ENCODE assay signal across 13 cellular contexts in the genomic region with DNA sequence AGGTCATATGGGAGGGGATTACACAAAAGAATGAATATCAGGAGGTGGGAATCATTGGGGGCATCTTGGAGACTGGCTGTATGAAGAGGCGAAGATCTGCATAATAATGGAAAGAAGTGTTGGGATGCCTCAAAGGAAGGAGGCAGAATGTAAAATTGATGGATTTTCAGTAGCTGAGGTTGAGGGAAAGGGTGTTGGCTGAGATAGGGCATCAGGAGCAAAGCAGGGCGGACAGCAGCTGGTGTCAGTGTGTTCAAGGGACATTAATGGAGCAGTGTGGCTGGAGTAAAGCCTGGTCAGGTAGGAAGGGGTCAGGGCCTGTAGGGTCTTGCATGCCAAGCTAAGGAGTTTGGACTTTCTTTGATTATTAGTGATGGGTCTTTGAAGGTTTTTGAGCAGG.
DNase-seq lines count a peak whose midpoint lies in the region; ATAC-seq and TF ChIP-seq lines count a peak whose summit lies in the region.
"Had no signal": no experiment of that assay in that cellular context is flagged by ENCODE, and none has a peak within 500 bp of the region (broad histone marks: within the 10 kb centered on the region; RNA-seq: fewer than 3 reads in every experiment).

No MANE protein-coding gene starts in this region.

- no peak for TF ChIP-seq CTCF in CD8-positive, alpha-beta T cell (IDR thresholded peaks at IDR 0.05)
- no peak for TF ChIP-seq CTCF in suprapubic skin (IDR thresholded peaks at IDR 0.05)

- H3K27ac ChIP-seq in CD8-positive, alpha-beta T cell (ENCODE audit: low read depth, low read length), result no peak overlapping the region
- H3K27ac ChIP-seq in suprapubic skin, result no peak overlapping the region
- H3K27ac ChIP-seq: breast epithelium, hepatocyte, lower lobe of right lung, prostate gland had no signal

- peak overlapping the region; percentile 69 for H3K4me3 Mint-ChIP-seq in CD8-positive, alpha-beta T cell
- peak overlapping the region; percentile 75 for H3K4me3 Mint-ChIP-seq in activated naive CD8-positive, alpha-beta T cell treated with anti-CD3 and anti-CD28 coated beads, Interleukin-2, amount 10 ng/mL, durations not matched to agents 7 days and 5 days
- peak overlapping the region; percentile 79 for H3K4me3 Mint-ChIP-seq in natural killer cell treated with Interleukin-12 subunit alpha and Interleukin-12 subunit beta and Interleukin-15 and Interleukin-18, amount 100 ng/mL, for 72 hours

- H3K36me3 Mint-ChIP-seq in CD8-positive, alpha-beta T cell, result peaks cover 34% of the 10 kb centered on the region
- peaks cover 32% of the 10 kb centered on the region for H3K36me3 Mint-ChIP-seq in activated naive CD8-positive, alpha-beta T cell treated with anti-CD3 and anti-CD28 coated beads, Interleukin-2, amount 10 ng/mL, durations not matched to agents 7 days and 5 days
- peaks cover 10% of the 10 kb centered on the region for H3K36me3 Mint-ChIP-seq in natural killer cell treated with Interleukin-12 subunit alpha and Interleukin-12 subunit beta and Interleukin-15 and Interleukin-18, amount 100 ng/mL, for 72 hours

- no peak for TF ChIP-seq POLR2A in suprapubic skin (IDR thresholded peaks at IDR 0.05)

- peak overlapping the region; percentile 97 for H3K27ac Mint-ChIP-seq in CD8-positive, alpha-beta T cell
- H3K27ac Mint-ChIP-seq in activated naive CD8-positive, alpha-beta T cell treated with anti-CD3 and anti-CD28 coated beads, Interleukin-2, amount 10 ng/mL, durations not matched to agents 7 days and 5 days, result peak overlapping the region; percentile 86
- peak overlapping the region; percentile 93 to 99 for H3K27ac Mint-ChIP-seq in natural killer cell treated with Interleukin-12 subunit alpha and Interleukin-12 subunit beta and Interleukin-15 and Interleukin-18, amount 100 ng/mL, for 72 hours

- peaks cover 70% of the 10 kb centered on the region for H3K4me1 ChIP-seq in CD8-positive, alpha-beta T cell (ENCODE audit: insufficient read depth, low read length)
- peaks cover 39% of the 10 kb centered on the region for H3K4me1 ChIP-seq in suprapubic skin
- H3K4me1 ChIP-seq: breast epithelium, prostate gland had no signal

- CTCF ChIA-PET in CD8-positive, alpha-beta T cell (lab: Charles Lee), result interaction anchor here (1.2 to 3.4 kb wide), 8 partner anchors 10 to 144 kb away, joined by 3 to 16 read pairs (median 4); no protein-coding TSS in a partner anchor

- POLR2A ChIA-PET in CD8-positive, alpha-beta T cell (lab: Charles Lee), result interaction anchor here (1.0 to 3.9 kb wide), 11 partner anchors 9 to 79 kb away, joined by 3 to 24 read pairs (median 5); no protein-coding TSS in a partner anchor
- POLR2A ChIA-PET in activated naive CD8-positive, alpha-beta T cell treated with anti-CD3 and anti-CD28 coated beads, Interleukin-2, amount 10 ng/mL, durations not matched to agents 7 days and 5 days (lab: Charles Lee), result interaction anchor here (0.6 to 2.1 kb wide), 13 partner anchors 9 to 219 kb away, joined by 3 to 13 read pairs (median 5); a partner anchor contains a TSS

- H3K9me3 Mint-ChIP-seq in CD8-positive, alpha-beta T cell, result no peaks in the 10 kb centered on the region
- H3K9me3 Mint-ChIP-seq in activated naive CD8-positive, alpha-beta T cell treated with anti-CD3 and anti-CD28 coated beads, Interleukin-2, amount 10 ng/mL, durations not matched to agents 7 days and 5 days, result peaks cover 6% of the 10 kb centered on the region
- H3K9me3 Mint-ChIP-seq in natural killer cell treated with Interleukin-12 subunit alpha and Interleukin-12 subunit beta and Interleukin-15 and Interleukin-18, amount 100 ng/mL, for 72 hours, result peaks cover 4% of the 10 kb centered on the region

- ATAC-seq in CD8-positive, alpha-beta T cell, result no peak
- ATAC-seq in HG02759 (IDR thresholded peaks at IDR 0.05; ENCODE audit: unreplicated experiment), result peak; percentile 3
- ATAC-seq in activated naive CD8-positive, alpha-beta T cell treated with anti-CD3 and anti-CD28 coated beads, Interleukin-2, amount 10 ng/mL, durations not matched to agents 7 days and 5 days (ENCODE audit: low read depth), result no peak
- ATAC-seq in natural killer cell treated with Interleukin-12 subunit alpha and Interleukin-12 subunit beta and Interleukin-15 and Interleukin-18, amount 100 ng/mL, for 72 hours, result no peak

- intact Hi-C loops in CD8-positive, alpha-beta T cell (cut with DNase I, micrococcal nuclease), result no loop called here

- H3K27me3 Mint-ChIP-seq in CD8-positive, alpha-beta T cell (ENCODE audit: low read depth), result no peaks in the 10 kb centered on the region
- no peaks in the 10 kb centered on the region for H3K27me3 Mint-ChIP-seq in activated naive CD8-positive, alpha-beta T cell treated with anti-CD3 and anti-CD28 coated beads, Interleukin-2, amount 10 ng/mL, durations not matched to agents 7 days and 5 days
- no peaks in the 10 kb centered on the region for H3K27me3 Mint-ChIP-seq in natural killer cell treated with Interleukin-12 subunit alpha and Interleukin-12 subunit beta and Interleukin-15 and Interleukin-18, amount 100 ng/mL, for 72 hours

- H3K4me1 Mint-ChIP-seq in CD8-positive, alpha-beta T cell (ENCODE audit: low read depth), result peaks cover 82% of the 10 kb centered on the region
- peaks cover 70% of the 10 kb centered on the region for H3K4me1 Mint-ChIP-seq in activated naive CD8-positive, alpha-beta T cell treated with anti-CD3 and anti-CD28 coated beads, Interleukin-2, amount 10 ng/mL, durations not matched to agents 7 days and 5 days
- peaks cover 68 to 74% of the 10 kb centered on the region in 2 donors for H3K4me1 Mint-ChIP-seq in natural killer cell treated with Interleukin-12 subunit alpha and Interleukin-12 subunit beta and Interleukin-15 and Interleukin-18, amount 100 ng/mL, for 72 hours (ENCODE audit: low read depth in 2 of 2)

- DNase-seq in CD8-positive, alpha-beta T cell, result no peak
- DNase-seq in activated naive CD8-positive, alpha-beta T cell treated with anti-CD3 and anti-CD28 coated beads, Interleukin-2, amount 10 ng/mL, durations not matched to agents 7 days and 5 days, result no peak
- no peak for DNase-seq in natural killer cell treated with Interleukin-12 subunit alpha and Interleukin-12 subunit beta and Interleukin-15 and Interleukin-18, amount 100 ng/mL, for 72 hours (ENCODE audit: low spot score)
- no peak for DNase-seq in stimulated activated CD4-positive, alpha-beta T cell treated with anti-CD3 and anti-CD28 coated beads, Interleukin-4, amount 100 ng/mL, for 1 hour
- DNase-seq in RPMI8226 (no peak), suprapubic skin (ENCODE audit: low spot score in 2 of 2) (no peak)
- DNase-seq: activated CD8-positive, alpha-beta memory T cell treated with anti-CD3 and anti-CD28 coated beads, Interleukin-2, amount 50 U/mL, for 48 hours; lower lobe of right lung; NCI-H2171 treated with DMSO at 0.1 percent for 48 hours had no signal

- H3K27me3 ChIP-seq in CD8-positive, alpha-beta T cell (ENCODE audit: insufficient read depth, low read length), result no peaks in the 10 kb centered on the region
- no peaks in the 10 kb centered on the region for H3K27me3 ChIP-seq in suprapubic skin
- H3K27me3 ChIP-seq: breast epithelium, hepatocyte had no signal

- H3K4me3 ChIP-seq in CD8-positive, alpha-beta T cell (ENCODE audit: low read depth, low read length), result peak overlapping the region; percentile 9
- no peak overlapping the region for H3K4me3 ChIP-seq in suprapubic skin
- H3K4me3 ChIP-seq: breast epithelium, hepatocyte, lower lobe of right lung, prostate gland had no signal

- no peak for TF ChIP-seq EP300 in suprapubic skin (IDR thresholded peaks at IDR 0.05)

- 99% methylated on average over 2 of the region's 2 CpGs for WGBS in suprapubic skin

- H3K9me3 ChIP-seq in CD8-positive, alpha-beta T cell (ENCODE audit: low read length), result no peaks in the 10 kb centered on the region
- no peaks in the 10 kb centered on the region for H3K9me3 ChIP-seq in suprapubic skin
- H3K9me3 ChIP-seq: breast epithelium, lower lobe of right lung, prostate gland had no signal

- H3K36me3 ChIP-seq in CD8-positive, alpha-beta T cell (ENCODE audit: insufficient read depth, low read length), result no peaks in the 10 kb centered on the region
- no peaks in the 10 kb centered on the region for H3K36me3 ChIP-seq in suprapubic skin
- H3K36me3 ChIP-seq: breast epithelium, lower lobe of right lung, prostate gland had no signal
